ENCODE assay signal across 8 cellular contexts in genomic region chr1:28735961-28736449, GRCh38.
DNase-seq lines count a peak whose midpoint lies in the region; ATAC-seq and TF ChIP-seq lines count a peak whose summit lies in the region.

No MANE protein-coding gene starts in this region.

- H3K4me3 ChIP-seq in GM12875 (ENCODE audit: low read depth, low read length) (peak overlapping the region; percentile 30), foreskin fibroblast (ENCODE audit: low read depth in 1 of 2, low read length in 2 of 2) (peak overlapping the region; percentile 49 to 80), skeletal muscle cell (ENCODE audit: low read depth, low read length) (peak overlapping the region; percentile 80)

- no peak for ATAC-seq in HG02938 (IDR thresholded peaks at IDR 0.05; ENCODE audit: unreplicated experiment)
- no peak for ATAC-seq in HG03571 (IDR thresholded peaks at IDR 0.05; ENCODE audit: unreplicated experiment)

- peak overlapping the region; percentile 98 for H3K27ac ChIP-seq in VCaP

- TF ChIP-seq CTCF in GM12875 (IDR thresholded peaks at IDR 0.05; ENCODE audit: borderline replicate concordance, insufficient read depth, low read depth, low read length) = no peak
- TF ChIP-seq CTCF in VCaP (conservative IDR thresholded peaks at IDR 0.05) = no peak
- TF ChIP-seq CTCF in foreskin fibroblast (IDR thresholded peaks at IDR 0.05; ENCODE audit: low read depth, low read length) = no peak

- no peak for DNase-seq in foreskin fibroblast
- no peak for DNase-seq in skeletal muscle cell (ENCODE audit: low read depth)
- no peak for DNase-seq in stimulated activated CD4-positive, alpha-beta T cell treated with anti-CD3 and anti-CD28 coated beads, Interleukin-12 subunit alpha, Interleukin-12 subunit beta, amount 100 ng/mL, for 4 hours
- no peak for DNase-seq in NCI-H187 (lab: John Stamatoyannopoulos, UW)

Comparison
In these comparisons a context has a peak if more than half of its experiments do, and no peak if none do; other contexts are left out.
1. H3K4me3 ChIP-seq: peak in every context shown above with its lines; median percentile 80 in skeletal muscle cell; 64 in foreskin fibroblast; 30 in GM12875.